In the genomic region with DNA sequence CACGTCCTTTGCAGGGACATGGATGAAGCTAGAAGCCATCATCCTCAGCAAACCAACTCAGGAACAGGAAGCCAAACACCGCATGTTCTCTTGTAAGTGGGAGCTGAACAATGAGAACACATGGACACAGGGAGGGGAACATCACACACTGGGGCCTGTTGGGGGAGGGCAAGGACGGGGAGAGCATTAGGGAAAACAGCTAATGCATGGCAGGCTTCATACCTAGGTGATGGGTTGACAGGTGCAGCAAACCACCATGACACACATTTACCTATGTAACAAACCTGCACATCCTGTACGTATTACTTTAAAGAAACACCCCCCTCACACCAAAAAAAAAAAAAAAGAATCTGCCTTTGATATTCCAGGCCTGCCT, we compare ENCODE assay signal across 9 cellular contexts. TPM values are rescaled to one million over a fixed set of nuclear protein-coding genes. Genes with fewer than 3 reads are reported as not detected.
DNase-seq lines count a peak whose midpoint lies in the region; ATAC-seq and TF ChIP-seq lines count a peak whose summit lies in the region.
"Not testable (repeated sequence)": the region's sequence is repeated elsewhere in the genome, so short reads cannot be mapped to it uniquely, and the experiment has no call there.
"Had no signal": no experiment of that assay in that cellular context is flagged by ENCODE, and none has a peak within 500 bp of the region (broad histone marks: within the 10 kb centered on the region; RNA-seq: fewer than 3 reads in every experiment).

No MANE protein-coding gene starts in this region.

- H3K4me2 ChIP-seq in neural cell (ENCODE audit: low read length) = not testable (repeated sequence)

- not testable (repeated sequence) for H3K79me2 ChIP-seq in neural cell (replicated peaks; ENCODE audit: insufficient read depth, low read length)

- not testable (repeated sequence) for TF ChIP-seq CTCF in GM12865 (IDR thresholded peaks at IDR 0.05; ENCODE audit: insufficient read depth, low read depth, low read length, missing control alignments); endothelial cell (IDR thresholded peaks at IDR 0.05; ENCODE audit: unreplicated experiment); neural cell (IDR thresholded peaks at IDR 0.05; ENCODE audit: poor library complexity, severe bottlenecking); upper lobe of left lung (IDR thresholded peaks at IDR 0.05)

- peaks cover 55% of the 10 kb centered on the region for H3K4me1 Mint-ChIP-seq in activated T-cell treated with anti-CD3 and anti-CD28 coated beads, Interleukin-2, amount 50 U/mL, for 4 hours (ENCODE audit: low read depth)
- peaks cover 52% of the 10 kb centered on the region for H3K4me1 Mint-ChIP-seq in endothelial cell (ENCODE audit: unreplicated experiment)

- not testable (repeated sequence) for TF ChIP-seq EP300 in neural cell (conservative IDR thresholded peaks at IDR 0.05; ENCODE audit: poor library complexity, severe bottlenecking); upper lobe of left lung (IDR thresholded peaks at IDR 0.05)

- not testable (repeated sequence) for H3K36me3 ChIP-seq in neural cell (ENCODE audit: insufficient read depth, low read length); upper lobe of left lung

- H3K27ac ChIP-seq in neural cell (ENCODE audit: low read length) (peak overlapping the region; percentile 75), upper lobe of left lung (peak overlapping the region in 3 of 4 donors; percentile 42 to 75 (median 73))

- not testable (repeated sequence) for H3K9me3 ChIP-seq in neural cell (ENCODE audit: low read length); upper lobe of left lung

- not testable (repeated sequence) for H3K9me2 ChIP-seq in neural cell (ENCODE audit: insufficient read depth, low read length)

- not testable (repeated sequence) for H3K27me3 Mint-ChIP-seq in activated T-cell treated with anti-CD3 and anti-CD28 coated beads, Interleukin-2, amount 50 U/mL, for 4 hours (ENCODE audit: low read depth); endothelial cell (ENCODE audit: unreplicated experiment)

- DNase-seq in GM12865 (ENCODE audit: low read depth) (peak; percentile 67), NCI-H526 (lab: John Stamatoyannopoulos, UW) (peak; percentile 5 to 21)
- DNase-seq in activated T-cell treated with anti-CD3 and anti-CD28 coated beads, Interleukin-2, amount 50 U/mL, for 4 hours; endothelial cell (ENCODE audit: low spot score); upper lobe of left lung: not testable (repeated sequence)

- H3K9ac ChIP-seq in neural cell (ENCODE audit: low read length) = not testable (repeated sequence)

- TF ChIP-seq RAD21 in neural cell (conservative IDR thresholded peaks at IDR 0.05) = not testable (repeated sequence)

- H3K9me3 Mint-ChIP-seq in activated T-cell treated with anti-CD3 and anti-CD28 coated beads, Interleukin-2, amount 50 U/mL, for 4 hours; endothelial cell (ENCODE audit: unreplicated experiment): not testable (repeated sequence)

- not testable (repeated sequence) for H3K36me3 Mint-ChIP-seq in activated T-cell treated with anti-CD3 and anti-CD28 coated beads, Interleukin-2, amount 50 U/mL, for 4 hours (ENCODE audit: insufficient read depth); endothelial cell (ENCODE audit: low read depth, unreplicated experiment)

- peaks cover 18 to 28% (median 23%) of the 10 kb centered on the region in 4 donors for H3K4me1 ChIP-seq in upper lobe of left lung

- H3K4me3 Mint-ChIP-seq in activated T-cell treated with anti-CD3 and anti-CD28 coated beads, Interleukin-2, amount 50 U/mL, for 4 hours = peak overlapping the region; percentile 78
- H3K4me3 Mint-ChIP-seq in endothelial cell (ENCODE audit: unreplicated experiment) = not testable (repeated sequence)

- H3F3A ChIP-seq in neural cell (ENCODE audit: insufficient read depth, low read length, poor library complexity, severe bottlenecking) = not testable (repeated sequence)

- H4K20me1 ChIP-seq in neural cell (ENCODE audit: insufficient read depth) = not testable (repeated sequence)

- H3K27ac Mint-ChIP-seq in endothelial cell (ENCODE audit: unreplicated experiment) = peak overlapping the region; percentile 55

- not testable (repeated sequence) for H2AFZ ChIP-seq in neural cell (ENCODE audit: low read depth, low read length)

- ATAC-seq in GM21423 (IDR thresholded peaks at IDR 0.05; ENCODE audit: unreplicated experiment) (peak; percentile 14), HG02981 (IDR thresholded peaks at IDR 0.05; ENCODE audit: unreplicated experiment) (peak; percentile 5)
- peak in 1 of 2 donors; percentile 4 for ATAC-seq in activated T-cell treated with anti-CD3 and anti-CD28 coated beads, Interleukin-2, amount 50 U/mL, for 4 hours
- ATAC-seq in upper lobe of left lung (ENCODE audit: low FRiP score in 2 of 2) = not testable (repeated sequence)

- H3K4me3 ChIP-seq in GM12865 (ENCODE audit: low read depth, low read length) (peak overlapping the region; percentile 63), upper lobe of left lung (peak overlapping the region in 2 of 4 donors; percentile 25 to 29)
- not testable (repeated sequence) for H3K4me3 ChIP-seq in neural cell (ENCODE audit: low read length)

- not testable (repeated sequence) for TF ChIP-seq POLR2A in upper lobe of left lung (IDR thresholded peaks at IDR 0.05)

- WGBS in upper lobe of left lung, 2 donors = 51 to 74% methylated on average over 4 of the region's 4 CpGs

- H3K27me3 ChIP-seq in neural cell (ENCODE audit: insufficient read depth, low read depth, low read length); upper lobe of left lung: not testable (repeated sequence)

RNA-seq across cellular contexts. Expression of a gene that starts 57.9 kb away (rescaled TPM):
- total RNA-seq in activated T-cell treated with anti-CD3 and anti-CD28 coated beads, Interleukin-2, amount 50 U/mL, for 4 hours = 1 to 10 TPM; 1.1 to 2.0 (median 1.8) TPM
- total RNA-seq in endothelial cell (ENCODE audit: unreplicated experiment) (6.1 TPM), upper lobe of left lung (10 to 100 TPM; 32.0 to 98.0 (median 61.2) TPM)
- polyA plus RNA-seq in neural cell = 0.64 TPM in 1 of 2 replicates, not detected in the other
- not detected in 2 replicates for polyA minus RNA-seq in neural cell
- total RNA-seq: M059J had no signal
